In the genomic region with DNA sequence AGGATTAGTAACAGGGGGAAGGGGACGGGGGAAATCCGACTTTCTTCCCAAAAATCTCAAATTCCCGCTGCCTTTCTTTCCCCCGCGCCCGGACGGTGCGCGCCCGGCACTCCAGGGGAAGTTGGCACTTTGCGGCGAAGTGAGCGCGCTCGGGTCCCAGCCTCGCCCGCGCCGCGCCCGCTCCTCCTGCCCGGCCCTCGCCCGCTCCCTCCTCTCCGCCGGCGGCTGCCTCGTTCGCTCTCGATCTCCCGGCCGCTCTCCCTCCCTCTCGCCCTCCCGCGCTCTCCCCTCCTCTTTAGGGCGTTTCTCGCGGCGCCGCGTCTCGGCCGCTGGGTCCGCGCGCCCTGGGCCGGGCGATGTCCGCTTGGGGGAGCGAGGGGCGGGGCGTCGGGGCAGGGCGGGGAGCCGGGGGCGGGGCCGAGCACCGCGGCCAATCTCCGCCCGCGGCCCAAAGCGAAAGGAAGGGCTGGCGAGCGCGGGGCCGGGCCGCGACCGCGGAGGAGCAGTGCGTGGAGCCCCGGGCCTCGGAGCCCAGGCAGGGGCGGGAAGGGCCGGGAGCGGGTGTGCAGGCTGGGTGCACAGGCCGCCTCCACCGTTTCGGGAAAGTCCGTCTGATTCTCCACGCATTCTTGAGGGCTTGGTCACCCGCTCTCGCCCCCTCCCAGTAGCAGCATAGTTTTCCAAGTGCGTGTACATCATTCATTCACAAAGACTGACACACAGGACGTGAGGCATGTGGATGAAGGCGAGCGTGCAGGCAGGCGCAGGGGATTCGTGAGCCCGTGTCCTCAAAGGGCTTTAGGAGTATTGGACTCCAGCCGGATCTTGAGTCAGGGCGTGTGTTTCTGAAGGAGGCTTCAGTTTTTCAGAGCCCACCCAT, we compare ENCODE assay signal across 8 cellular contexts.
A peak's percentile ranks its signal among the peaks of the same experiment; 100 is the strongest.
DNase-seq lines count a peak whose midpoint lies in the region; ATAC-seq, FAIRE-seq and TF ChIP-seq lines count a peak whose summit lies in the region.

No MANE protein-coding gene starts in this region.

- H3K27ac Mint-ChIP-seq in T-helper 17 cell: peak overlapping the region; percentile 100

- H3K27me3 Mint-ChIP-seq in T-helper 17 cell: no peaks in the 10 kb centered on the region

- peak; percentile 99 for FAIRE-seq in GM12892 (lab: Jason Lieb, UNC)

- intact Hi-C loops in right cardiac atrium (cut with DNase I) (no loop called here), psoas muscle (cut with DNase I) (no loop called here)

- peak overlapping the region; percentile 86 for H3K27ac ChIP-seq in angular gyrus (ENCODE audit: low read depth, low read length)
- H3K27ac ChIP-seq in right cardiac atrium (ENCODE audit: low read length): peak overlapping the region; percentile 99
- peak overlapping the region; percentile 93 for H3K27ac ChIP-seq in psoas muscle
- H3K27ac ChIP-seq in urinary bladder (ENCODE audit: low read depth): peak overlapping the region; percentile 97

- H3K4me1 Mint-ChIP-seq in T-helper 17 cell: peaks cover 51% of the 10 kb centered on the region

- H3K9me3 ChIP-seq in T-helper 17 cell (ENCODE audit: control insufficient read depth, low read length, poor library complexity, severe bottlenecking) (no peaks in the 10 kb centered on the region), right cardiac atrium (ENCODE audit: control insufficient read depth, low read length) (no peaks in the 10 kb centered on the region), psoas muscle (no peaks in the 10 kb centered on the region)

- peak overlapping the region; percentile 97 for H3K4me3 Mint-ChIP-seq in T-helper 17 cell

- no peaks in the 10 kb centered on the region for H3K36me3 ChIP-seq in psoas muscle (ENCODE audit: insufficient read depth in 1 of 2, low read depth in 1 of 2)
- H3K36me3 ChIP-seq in urinary bladder (ENCODE audit: insufficient read depth): no peaks in the 10 kb centered on the region

- no peaks in the 10 kb centered on the region for H3K27me3 ChIP-seq in right cardiac atrium (ENCODE audit: control insufficient read depth, insufficient read depth)
- no peaks in the 10 kb centered on the region for H3K27me3 ChIP-seq in psoas muscle (ENCODE audit: insufficient read depth in 3 of 3, low read length in 2 of 3)

- no peak for TF ChIP-seq CTCF in psoas muscle (IDR thresholded peaks at IDR 0.05)

- WGBS in right cardiac atrium: under 1% methylated on average over 93 of the region's 93 CpGs
- 0 to 1% (median 1%) methylated on average over 86 to 92 of the region's 93 CpGs for WGBS in psoas muscle, 3 donors
- under 1% methylated on average over 93 of the region's 93 CpGs for WGBS in urinary bladder

- H3K4me3 ChIP-seq in right cardiac atrium (ENCODE audit: low read length): peak overlapping the region; percentile 93
- peak overlapping the region; percentile 88 for H3K4me3 ChIP-seq in psoas muscle
- H3K4me3 ChIP-seq in urinary bladder (ENCODE audit: low read depth, low read length): peak overlapping the region; percentile 91

- H3K4me1 ChIP-seq in right cardiac atrium (ENCODE audit: control insufficient read depth, insufficient read depth, low read length): peaks cover 2% of the 10 kb centered on the region
- H3K4me1 ChIP-seq in psoas muscle: peaks cover 18% of the 10 kb centered on the region
- no peaks in the 10 kb centered on the region for H3K4me1 ChIP-seq in urinary bladder (ENCODE audit: insufficient read depth)

- peak; percentile 95 for TF ChIP-seq POLR2A in GM12892 (IDR thresholded peaks at IDR 0.05; ENCODE audit: low read depth, low read length)

- DNase-seq in GM12892 (ENCODE audit: insufficient read length) (peak; percentile 80), NCI-H1105 (lab: John Stamatoyannopoulos, UW) (peak; percentile 95), T-helper 17 cell (peak; percentile 78 to 86 (median 80)), right cardiac atrium (peak; percentile 94 to 98 (median 97)), psoas muscle (peak; percentile 93 to 96)

- ATAC-seq in HG02642 (IDR thresholded peaks at IDR 0.05; ENCODE audit: poor library complexity, unreplicated experiment) (peak; percentile 88), T-helper 17 cell (peak; percentile 75), right cardiac atrium (peak; percentile 97 to 98), psoas muscle (peak; percentile 94 to 97 (median 95))

- H3K36me3 Mint-ChIP-seq in T-helper 17 cell (ENCODE audit: low read depth): peaks cover 16% of the 10 kb centered on the region

Comparison
In these comparisons a context has a peak if more than half of its experiments do, and no peak if none do; other contexts are left out.
1. Peak in every context shown above with its lines: DNase-seq, ATAC-seq, H3K4me3 ChIP-seq and H3K27ac ChIP-seq.